ENCODE assay signal across 23 cellular contexts in genomic region chr9:108618906-108619550, GRCh38.
DNase-seq lines count a peak whose midpoint lies in the region; ATAC-seq and TF ChIP-seq lines count a peak whose summit lies in the region.
"Had no signal": no experiment of that assay in that cellular context is flagged by ENCODE, and none has a peak within 500 bp of the region (broad histone marks: within the 10 kb centered on the region; RNA-seq: fewer than 3 reads in every experiment).

No MANE protein-coding gene starts in this region.

- H3K36me3 Mint-ChIP-seq in immature natural killer cell, result no peaks in the 10 kb centered on the region

- no peak for TF ChIP-seq CTCF in AG10803 (conservative IDR thresholded peaks at IDR 0.05; ENCODE audit: low read length)

- peaks cover 0 to 8% (median 0%) of the 10 kb centered on the region in 6 donors for H3K9me3 Mint-ChIP-seq in immature natural killer cell

- no peak overlapping the region for H3K4me3 Mint-ChIP-seq in immature natural killer cell

- H3K4me1 Mint-ChIP-seq in immature natural killer cell, result no peaks in the 10 kb centered on the region

- H3K4me3 ChIP-seq in AG10803 (ENCODE audit: low read length), result no peak overlapping the region
- H3K4me3 ChIP-seq: BLaER1, tibial nerve had no signal

- H3K27ac Mint-ChIP-seq in immature natural killer cell, result no peak overlapping the region
- H3K27ac Mint-ChIP-seq: progenitor cell of endocrine pancreas had no signal

- H3K27me3 Mint-ChIP-seq in immature natural killer cell (ENCODE audit: low read depth in 3 of 3), result peaks cover 0 to 5% (median 2%) of the 10 kb centered on the region in 3 donors

- DNase-seq in AG10803 (ENCODE audit: low read depth), result peak; percentile 28
- DNase-seq in HT1080 (ENCODE audit: low read depth), result peak; percentile 8
- DNase-seq in astrocyte of the hippocampus (ENCODE audit: low read depth, low spot score), result peak; percentile 77
- peak; percentile 4 for DNase-seq in iris pigment epithelial cell (ENCODE audit: low read depth)
- no peak for DNase-seq in immature natural killer cell
- DNase-seq in stimulated activated naive CD8-positive, alpha-beta T cell treated with anti-CD3 and anti-CD28 coated beads, Interleukin-15, Interleukin-2, amounts not matched to agents 100 U/mL and 50 U/mL, for 24 hours, result no peak
- no peak for DNase-seq in activated gamma-delta T cell (lab: John Stamatoyannopoulos, UW)
- DNase-seq: activated CD4-positive, alpha-beta T cell treated with anti-CD3 and anti-CD28 coated beads, Interleukin-2, amount 50 U/mL, for 48 hours; activated naive CD4-positive, alpha-beta T cell; activated T-cell treated with anti-CD3 and anti-CD28 coated beads, Interleukin-2, amount 50 U/mL, for 48 hours; islet precursor cell; left ventricle myocardium superior; NCI-H2029; NCI-H524 treated with DMSO at 0.1 percent for 48 hours; OCI-M1; stimulated activated CD4-positive, alpha-beta T cell treated with anti-CD3 and anti-CD28 coated beads, Interleukin-12 subunit alpha, Interleukin-12 subunit beta, amount 100 ng/mL, for 4 hours; stimulated activated CD4-positive, alpha-beta T cell treated with anti-CD3 and anti-CD28 coated beads, Interleukin-4, amount 100 ng/mL, for 1 hour; T-helper 1 cell had no signal

- no peak for ATAC-seq in GM19395 (IDR thresholded peaks at IDR 0.05; ENCODE audit: unreplicated experiment)
- ATAC-seq in stimulated activated naive CD8-positive, alpha-beta T cell treated with anti-CD3 and anti-CD28 coated beads, Interleukin-15, Interleukin-2, amounts not matched to agents 100 U/mL and 50 U/mL, for 24 hours, result no peak
- ATAC-seq: left ventricle myocardium superior, sciatic nerve had no signal

Comparison
In these comparisons a context has a peak if more than half of its experiments do, and no peak if none do; other contexts are left out.
1. DNase-seq: peak in AG10803 (single experiment), HT1080 (single experiment), astrocyte of the hippocampus (single experiment) and iris pigment epithelial cell (single experiment); none in immature natural killer cell (0 of 3), stimulated activated naive CD8-positive, alpha-beta T cell treated with anti-CD3 and anti-CD28 coated beads, Interleukin-15, Interleukin-2, amounts not matched to agents 100 U/mL and 50 U/mL, for 24 hours (single experiment) and activated gamma-delta T cell (single experiment).